Comparison of ENCODE assay signal across 9 cellular contexts in genomic region chr18:80200171-80200931, GRCh38. TPM values are rescaled to one million over a fixed set of nuclear protein-coding genes. Genes with fewer than 3 reads are reported as not detected.
A peak's percentile ranks its signal among the peaks of the same experiment; 100 is the strongest.
DNase-seq lines count a peak whose midpoint lies in the region; TF ChIP-seq lines count a peak whose summit lies in the region.
"Had no signal": no experiment of that assay in that cellular context is flagged by ENCODE, and none has a peak within 500 bp of the region (broad histone marks: within the 10 kb centered on the region; RNA-seq: fewer than 3 reads in every experiment).

No MANE protein-coding gene starts in this region.

- no peak overlapping the region for H3K27ac ChIP-seq in endodermal cell (ENCODE audit: low read depth, low read length)
- peak overlapping the region; percentile 9 for H3K27ac ChIP-seq in rectal smooth muscle tissue (ENCODE audit: low read depth, low read length)
- peak overlapping the region in 1 of 2 donors; percentile 49 for H3K27ac ChIP-seq in prostate gland

- BruUV-seq in Calu3 (replicated peaks; lab: Mats Ljungman, UMichigan): no TSS peak

- H3K27me3 ChIP-seq in endodermal cell (ENCODE audit: control insufficient read depth, insufficient read depth, low read length, poor library complexity, severe bottlenecking): no peaks in the 10 kb centered on the region
- no peaks in the 10 kb centered on the region for H3K27me3 ChIP-seq in rectal smooth muscle tissue (ENCODE audit: control insufficient read depth, insufficient read depth, low read length)
- H3K27me3 ChIP-seq in prostate gland (replicated peaks; ENCODE audit: insufficient read depth): no peaks in the 10 kb centered on the region

- 77 to 80% methylated on average over 13 to 17 of the region's 17 CpGs for WGBS in endodermal cell (ENCODE audit: insufficient coverage in 1 of 2, insufficient read length in 1 of 2), 2 experiments
- 66% methylated on average over 17 of the region's 17 CpGs for WGBS in prostate gland

- CTCF ChIA-PET in Calu3 (lab: Charles Lee): no interaction called here

- peaks cover 17% of the 10 kb centered on the region for H3K4me1 Mint-ChIP-seq in endodermal cell
- H3K4me1 Mint-ChIP-seq in Calu3 (ENCODE audit: low read depth, unreplicated experiment): no peaks in the 10 kb centered on the region
- peaks cover 12% of the 10 kb centered on the region for H3K4me1 Mint-ChIP-seq in endothelial cell (ENCODE audit: unreplicated experiment)

- H3K27ac Mint-ChIP-seq in endodermal cell: peak overlapping the region; percentile 27
- no peak overlapping the region for H3K27ac Mint-ChIP-seq in Calu3 (ENCODE audit: unreplicated experiment)
- H3K27ac Mint-ChIP-seq in endothelial cell (ENCODE audit: unreplicated experiment): no peak overlapping the region

- H3K36me3 ChIP-seq in endodermal cell (ENCODE audit: control insufficient read depth, insufficient read depth, low read length) (no peaks in the 10 kb centered on the region), rectal smooth muscle tissue (ENCODE audit: control insufficient read depth, insufficient read depth, low read length) (no peaks in the 10 kb centered on the region), prostate gland (no peaks in the 10 kb centered on the region)

- H3K36me3 Mint-ChIP-seq in endodermal cell (ENCODE audit: low read depth) (no peaks in the 10 kb centered on the region), Calu3 (ENCODE audit: insufficient read depth, unreplicated experiment) (no peaks in the 10 kb centered on the region), endothelial cell (ENCODE audit: low read depth, unreplicated experiment) (no peaks in the 10 kb centered on the region)
- H3K36me3 Mint-ChIP-seq: stimulated activated memory B cell treated with anti-CD40 and anti-IgM and Interleukin-4, amounts not matched to agents 10 μg/mL and 1 μg/mL and 100 μg/mL, for 72 hours had no signal

- no peak for TF ChIP-seq POLR2A in prostate gland (IDR thresholded peaks at IDR 0.05)

- TF ChIP-seq CTCF in endodermal cell (conservative IDR thresholded peaks at IDR 0.05): peak; percentile 59
- TF ChIP-seq CTCF in Calu3 (IDR thresholded peaks at IDR 0.05; ENCODE audit: unreplicated experiment): no peak
- no peak for TF ChIP-seq CTCF in prostate gland (IDR thresholded peaks at IDR 0.05)
- TF ChIP-seq CTCF in endothelial cell (IDR thresholded peaks at IDR 0.05; ENCODE audit: unreplicated experiment): no peak

- H3K9me3 ChIP-seq in endodermal cell (ENCODE audit: control insufficient read depth, low read length) (no peaks in the 10 kb centered on the region), prostate gland (no peaks in the 10 kb centered on the region)

- no peak overlapping the region for H3K4me3 Mint-ChIP-seq in endodermal cell
- H3K4me3 Mint-ChIP-seq in Calu3 (ENCODE audit: low read depth, unreplicated experiment): no peak overlapping the region
- H3K4me3 Mint-ChIP-seq in endothelial cell (ENCODE audit: unreplicated experiment): no peak overlapping the region
- H3K4me3 Mint-ChIP-seq: stimulated activated memory B cell treated with anti-CD40 and anti-IgM and Interleukin-4, amounts not matched to agents 10 μg/mL and 1 μg/mL and 100 μg/mL, for 72 hours had no signal

- peaks cover 3% of the 10 kb centered on the region for H3K4me1 ChIP-seq in endodermal cell (ENCODE audit: control insufficient read depth, insufficient read depth, low read length)
- no peaks in the 10 kb centered on the region for H3K4me1 ChIP-seq in rectal smooth muscle tissue (ENCODE audit: control insufficient read depth, insufficient read depth, low read length)
- H3K4me1 ChIP-seq in prostate gland (replicated peaks): no peaks in the 10 kb centered on the region

- DNase-seq in GM03348 (ENCODE audit: low spot score): peak; percentile 58
- peak; percentile 9 for DNase-seq in NCI-H460 (ENCODE audit: extremely low read depth, low read depth)
- DNase-seq in endodermal cell: peak; percentile 77
- no peak for DNase-seq in NK-92 treated with Interleukin-12 subunit alpha and Interleukin-12 subunit beta, amount 100 ng/mL, for 24 hours (lab: John Stamatoyannopoulos, UW)
- DNase-seq in Calu3: no peak
- no peak for DNase-seq in prostate gland (ENCODE audit: low spot score)
- no peak for DNase-seq in endothelial cell (ENCODE audit: low spot score)

- H3K9ac ChIP-seq in endodermal cell (ENCODE audit: extremely low read depth, low read length, poor library complexity, severe bottlenecking) (no peak overlapping the region), rectal smooth muscle tissue (ENCODE audit: low read length) (no peak overlapping the region)

- H3K9me3 Mint-ChIP-seq in endodermal cell (no peaks in the 10 kb centered on the region), Calu3 (ENCODE audit: low read depth, unreplicated experiment) (no peaks in the 10 kb centered on the region), endothelial cell (ENCODE audit: unreplicated experiment) (no peaks in the 10 kb centered on the region)
- H3K9me3 Mint-ChIP-seq: stimulated activated memory B cell treated with anti-CD40 and anti-IgM and Interleukin-4, amounts not matched to agents 10 μg/mL and 1 μg/mL and 100 μg/mL, for 72 hours had no signal

- H3K4me3 ChIP-seq in endodermal cell (ENCODE audit: low read length) (no peak overlapping the region), rectal smooth muscle tissue (ENCODE audit: low read length) (no peak overlapping the region), prostate gland (no peak overlapping the region)

- no peaks in the 10 kb centered on the region for H3K27me3 Mint-ChIP-seq in endodermal cell (ENCODE audit: insufficient read depth)
- H3K27me3 Mint-ChIP-seq in Calu3 (ENCODE audit: unreplicated experiment): no peaks in the 10 kb centered on the region
- peaks cover 7% of the 10 kb centered on the region for H3K27me3 Mint-ChIP-seq in endothelial cell (ENCODE audit: unreplicated experiment)

- intact Hi-C loops in Calu3 (cut with micrococcal nuclease; ENCODE audit: unreplicated experiment): no loop called here
- intact Hi-C loops in prostate gland (cut with DNase I): no loop called here

RNA-seq across cellular contexts. Expression of gene PARD6G, which starts 47.0 kb away (rescaled TPM):
- 3.1 and 3.5 TPM in 2 replicates for total RNA-seq in NCI-H460 (2014; rRNA removed; shearing (Covaris generic))
- 2.0 TPM in 2 replicates for polyA plus RNA-seq in NCI-H460 (2014; cell fraction: nucleus; rRNA removed)
- total RNA-seq in endodermal cell (10 to 100 TPM; 15.4 to 17.3 TPM), Calu3 (2022) (0.81 and 1.5 TPM in 2 replicates), prostate gland (10 to 100 TPM; 12.3 to 18.7 TPM), endothelial cell (ENCODE audit: unreplicated experiment) (10.4 TPM)
- 24.1 TPM for polyA plus RNA-seq in endodermal cell (2013, experiment 1 of 2)
- polyA plus RNA-seq in endodermal cell (2013, experiment 2 of 2): 25.0 TPM

Comparison
In these comparisons a context has a peak if more than half of its experiments do, and no peak if none do; other contexts are left out.
1. DNase-seq: peak in GM03348 (single experiment), NCI-H460 (single experiment) and endodermal cell (single experiment); none in NK-92 treated with Interleukin-12 subunit alpha and Interleukin-12 subunit beta, amount 100 ng/mL, for 24 hours (single experiment), Calu3 (single experiment), prostate gland (single experiment) and endothelial cell (single experiment).